ENCODE assay signal across 8 cellular contexts in genomic region chr1:45394342-45394741, GRCh38. TPM values are rescaled to one million over a fixed set of nuclear protein-coding genes. Genes with fewer than 3 reads are reported as not detected.
DNase-seq lines count a peak whose midpoint lies in the region; ATAC-seq, FAIRE-seq and TF ChIP-seq lines count a peak whose summit lies in the region.

No MANE protein-coding gene starts in this region.

- H3K27ac ChIP-seq in BLaER1: peak overlapping the region; percentile 56
- H3K27ac ChIP-seq in suprapubic skin: no peak overlapping the region

- no peak for TF ChIP-seq CTCF in suprapubic skin (IDR thresholded peaks at IDR 0.05)

- ATAC-seq in HG03025 (IDR thresholded peaks at IDR 0.05; ENCODE audit: low FRiP score, unreplicated experiment): peak; percentile 60
- peak; percentile 39 for ATAC-seq in activated T-helper 17 cell treated with anti-CD3 and anti-CD28 coated beads, Interleukin-2, amount 50 U/mL, for 72 hours (replicated peaks)

- H3K27me3 Mint-ChIP-seq in activated T-helper 17 cell treated with anti-CD3 and anti-CD28 coated beads, Interleukin-2, amount 50 U/mL, for 72 hours: no peaks in the 10 kb centered on the region
- no peaks in the 10 kb centered on the region for H3K27me3 Mint-ChIP-seq in activated CD4-positive, alpha-beta T cell treated with anti-CD3 and anti-CD28 coated beads, Interleukin-2, amount 10 ng/mL, durations not matched to agents 24 days and 14 days

- peak; percentile 79 for FAIRE-seq in GM19239 (lab: Jason Lieb, UNC)

- no peak for TF ChIP-seq POLR2A in suprapubic skin (IDR thresholded peaks at IDR 0.05)

- DNase-seq in GM19239 (ENCODE audit: insufficient read length, low spot score): no peak
- no peak for DNase-seq in kidney glomerular epithelial cell (lab: John Stamatoyannopoulos, UW)
- no peak for DNase-seq in activated CD8-positive, alpha-beta memory T cell treated with anti-CD3 and anti-CD28 coated beads, Interleukin-2, amount 50 U/mL, for 4 hours
- no peak for DNase-seq in activated CD4-positive, alpha-beta T cell treated with anti-CD3 and anti-CD28 coated beads, Interleukin-2, amount 10 ng/mL, durations not matched to agents 24 days and 14 days
- DNase-seq in suprapubic skin (ENCODE audit: low spot score in 2 of 2): no peak

- no peaks in the 10 kb centered on the region for H3K9me3 Mint-ChIP-seq in activated T-helper 17 cell treated with anti-CD3 and anti-CD28 coated beads, Interleukin-2, amount 50 U/mL, for 72 hours
- H3K9me3 Mint-ChIP-seq in activated CD4-positive, alpha-beta T cell treated with anti-CD3 and anti-CD28 coated beads, Interleukin-2, amount 10 ng/mL, durations not matched to agents 24 days and 14 days: no peaks in the 10 kb centered on the region

- no peak overlapping the region for H3K4me3 Mint-ChIP-seq in activated T-helper 17 cell treated with anti-CD3 and anti-CD28 coated beads, Interleukin-2, amount 50 U/mL, for 72 hours
- no peak overlapping the region for H3K4me3 Mint-ChIP-seq in activated CD4-positive, alpha-beta T cell treated with anti-CD3 and anti-CD28 coated beads, Interleukin-2, amount 10 ng/mL, durations not matched to agents 24 days and 14 days

- peaks cover 27% of the 10 kb centered on the region for H3K4me1 ChIP-seq in BLaER1
- peaks cover 5% of the 10 kb centered on the region for H3K4me1 ChIP-seq in suprapubic skin

- no peak overlapping the region for H3K9ac ChIP-seq in BLaER1

- intact Hi-C loops in activated CD4-positive, alpha-beta T cell treated with anti-CD3 and anti-CD28 coated beads, Interleukin-2, amount 10 ng/mL, durations not matched to agents 24 days and 14 days (cut with micrococcal nuclease): loop anchor here (10.0 kb wide), 1 partner anchor 60 kb away; no protein-coding TSS in a partner anchor

- 72% methylated on average over 3 of the region's 3 CpGs for WGBS in suprapubic skin

- H3K27me3 ChIP-seq in BLaER1 (no peaks in the 10 kb centered on the region), suprapubic skin (no peaks in the 10 kb centered on the region)

- no peak overlapping the region for H3K27ac Mint-ChIP-seq in activated T-helper 17 cell treated with anti-CD3 and anti-CD28 coated beads, Interleukin-2, amount 50 U/mL, for 72 hours
- H3K27ac Mint-ChIP-seq in activated CD4-positive, alpha-beta T cell treated with anti-CD3 and anti-CD28 coated beads, Interleukin-2, amount 10 ng/mL, durations not matched to agents 24 days and 14 days: no peak overlapping the region

- H3K36me3 Mint-ChIP-seq in activated T-helper 17 cell treated with anti-CD3 and anti-CD28 coated beads, Interleukin-2, amount 50 U/mL, for 72 hours (ENCODE audit: low read depth): no peaks in the 10 kb centered on the region
- H3K36me3 Mint-ChIP-seq in activated CD4-positive, alpha-beta T cell treated with anti-CD3 and anti-CD28 coated beads, Interleukin-2, amount 10 ng/mL, durations not matched to agents 24 days and 14 days (ENCODE audit: low read depth): no peaks in the 10 kb centered on the region

- H3K9me3 ChIP-seq in BLaER1 (no peaks in the 10 kb centered on the region), suprapubic skin (no peaks in the 10 kb centered on the region)

- H3K36me3 ChIP-seq in BLaER1 (no peaks in the 10 kb centered on the region), suprapubic skin (no peaks in the 10 kb centered on the region)

- peak overlapping the region; percentile 70 for H3K4me2 ChIP-seq in BLaER1

- peaks cover 5% of the 10 kb centered on the region for H3K4me1 Mint-ChIP-seq in activated T-helper 17 cell treated with anti-CD3 and anti-CD28 coated beads, Interleukin-2, amount 50 U/mL, for 72 hours
- peaks cover 4% of the 10 kb centered on the region for H3K4me1 Mint-ChIP-seq in activated CD4-positive, alpha-beta T cell treated with anti-CD3 and anti-CD28 coated beads, Interleukin-2, amount 10 ng/mL, durations not matched to agents 24 days and 14 days

- H3K4me3 ChIP-seq in BLaER1: no peak overlapping the region
- H3K4me3 ChIP-seq in suprapubic skin: no peak overlapping the region

- H4K20me1 ChIP-seq in BLaER1: no peaks in the 10 kb centered on the region

- TF ChIP-seq EP300 in suprapubic skin (IDR thresholded peaks at IDR 0.05): no peak

RNA-seq across cellular contexts. Expression of gene MUTYH, which starts 54.1 kb away (rescaled TPM):
- 10 to 100 TPM; 23.5 to 35.4 TPM for total RNA-seq in activated T-helper 17 cell treated with anti-CD3 and anti-CD28 coated beads, Interleukin-2, amount 50 U/mL, for 72 hours
- 55.6 and 57.0 TPM in 2 replicates for total RNA-seq in activated CD4-positive, alpha-beta T cell treated with anti-CD3 and anti-CD28 coated beads, Interleukin-2, amount 10 ng/mL, durations not matched to agents 24 days and 14 days
- 10 to 100 TPM; 22.1 to 38.2 (median 30.7) TPM for total RNA-seq in suprapubic skin

RNA-seq across cellular contexts. Expression of gene TOE1, which starts 54.4 kb away (rescaled TPM):
- total RNA-seq in activated T-helper 17 cell treated with anti-CD3 and anti-CD28 coated beads, Interleukin-2, amount 50 U/mL, for 72 hours: 10 to 100 TPM; 23.2 to 35.8 TPM
- total RNA-seq in activated CD4-positive, alpha-beta T cell treated with anti-CD3 and anti-CD28 coated beads, Interleukin-2, amount 10 ng/mL, durations not matched to agents 24 days and 14 days: 38.2 and 44.8 TPM in 2 replicates
- total RNA-seq in suprapubic skin: 1 to 10 TPM; 5.5 to 8.5 (median 8.5) TPM
